1 cellular context compared by ENCODE assay signal in genomic region chr9:35683323-35683722, GRCh38.
TF ChIP-seq lines count a peak whose summit lies in the region.

No MANE protein-coding gene starts in this region.

TF ChIP-seq in IMR-90, 13 proteins besides CTCF, POLR2A, EP300 and RAD21:
- TF ChIP-seq BHLHE40 (IDR thresholded peaks at IDR 0.05; ENCODE audit: low read depth, low read length) (no peak), CHD1 (IDR thresholded peaks at IDR 0.05; ENCODE audit: low read depth, low read length) (no peak), RCOR1 (IDR thresholded peaks at IDR 0.05; ENCODE audit: insufficient replicate concordance, low read length) (no peak), SMC3 (IDR thresholded peaks at IDR 0.05; ENCODE audit: low read depth, low read length) (no peak), MAFK (IDR thresholded peaks at IDR 0.05; ENCODE audit: low read depth, low read length) (no peak), USF2 (IDR thresholded peaks at IDR 0.05; ENCODE audit: low read depth, low read length) (no peak), FOS (IDR thresholded peaks at IDR 0.05; ENCODE audit: low read depth, low read length) (no peak), CEBPB (IDR thresholded peaks at IDR 0.05; ENCODE audit: low read depth, low read length) (no peak), MAZ (IDR thresholded peaks at IDR 0.05; ENCODE audit: borderline replicate concordance, low read depth, low read length) (no peak), NFE2L2 (IDR thresholded peaks at IDR 0.05; ENCODE audit: low read depth, low read length) (no peak), MXI1 (IDR thresholded peaks at IDR 0.05; ENCODE audit: borderline replicate concordance, low read depth, low read length) (no peak), RFX5 (IDR thresholded peaks at IDR 0.05; ENCODE audit: low read depth, low read length) (no peak), ELK1 (IDR thresholded peaks at IDR 0.05; ENCODE audit: borderline replicate concordance, low read depth, low read length) (no peak)
